ENCODE assay signal across 8 cellular contexts in genomic region chr14:105247715-105248367, GRCh38. TPM values are rescaled to one million over a fixed set of nuclear protein-coding genes. Genes with fewer than 3 reads are reported as not detected.
DNase-seq lines count a peak whose midpoint lies in the region; ATAC-seq, FAIRE-seq and TF ChIP-seq lines count a peak whose summit lies in the region.

No MANE protein-coding gene starts in this region.

- no peaks in the 10 kb centered on the region for H3K27me3 Mint-ChIP-seq in activated naive CD4-positive, alpha-beta T cell treated with anti-CD3 and anti-CD28 coated beads, Interleukin-2, amount 10 ng/mL, durations not matched to agents 7 days and 5 days
- no peaks in the 10 kb centered on the region for H3K27me3 Mint-ChIP-seq in activated naive CD8-positive, alpha-beta T cell treated with anti-CD3 and anti-CD28 coated beads, Interleukin-2, amount 10 ng/mL, durations not matched to agents 7 days and 5 days

- peaks cover 41% of the 10 kb centered on the region for H3K4me1 Mint-ChIP-seq in activated naive CD4-positive, alpha-beta T cell treated with anti-CD3 and anti-CD28 coated beads, Interleukin-2, amount 10 ng/mL, durations not matched to agents 7 days and 5 days
- H3K4me1 Mint-ChIP-seq in activated naive CD8-positive, alpha-beta T cell treated with anti-CD3 and anti-CD28 coated beads, Interleukin-2, amount 10 ng/mL, durations not matched to agents 7 days and 5 days = peaks cover 32% of the 10 kb centered on the region

- H3K9ac ChIP-seq in kidney (ENCODE audit: low read length in 2 of 2) = peak overlapping the region; percentile 65 to 82

- H3K27ac Mint-ChIP-seq in activated naive CD4-positive, alpha-beta T cell treated with anti-CD3 and anti-CD28 coated beads, Interleukin-2, amount 10 ng/mL, durations not matched to agents 7 days and 5 days = peak overlapping the region; percentile 81
- peak overlapping the region; percentile 78 for H3K27ac Mint-ChIP-seq in activated naive CD8-positive, alpha-beta T cell treated with anti-CD3 and anti-CD28 coated beads, Interleukin-2, amount 10 ng/mL, durations not matched to agents 7 days and 5 days

- H3K36me3 Mint-ChIP-seq in activated naive CD4-positive, alpha-beta T cell treated with anti-CD3 and anti-CD28 coated beads, Interleukin-2, amount 10 ng/mL, durations not matched to agents 7 days and 5 days = peaks cover 43% of the 10 kb centered on the region
- peaks cover 18% of the 10 kb centered on the region for H3K36me3 Mint-ChIP-seq in activated naive CD8-positive, alpha-beta T cell treated with anti-CD3 and anti-CD28 coated beads, Interleukin-2, amount 10 ng/mL, durations not matched to agents 7 days and 5 days

- no peak for FAIRE-seq in kidney (lab: Jason Lieb, UNC)

- peaks cover 0 to 10% of the 10 kb centered on the region in 2 donors for H3K4me1 ChIP-seq in kidney (ENCODE audit: control insufficient read depth in 1 of 2, insufficient read depth in 1 of 2, low read depth in 1 of 2, low read length in 2 of 2)

- intact Hi-C loops in kidney (cut with DNase I) = no loop called here

- no peak for DNase-seq in activated naive CD4-positive, alpha-beta T cell treated with anti-CD3 and anti-CD28 coated beads, Interleukin-2, amount 10 ng/mL, durations not matched to agents 7 days and 5 days
- DNase-seq in activated naive CD4-positive, alpha-beta T cell (lab: John Stamatoyannopoulos, UW) = no peak
- peak; percentile 42 for DNase-seq in activated naive CD8-positive, alpha-beta T cell treated with anti-CD3 and anti-CD28 coated beads, Interleukin-2, amount 10 ng/mL, durations not matched to agents 7 days and 5 days
- DNase-seq in kidney = no peak
- no peak for DNase-seq in substantia nigra (lab: John Stamatoyannopoulos, UW)
- no peak for DNase-seq in GOT3 (lab: John Stamatoyannopoulos, UW)
- no peak for DNase-seq in NCI-H1417 treated with DMSO at 0.1 percent for 48 hours (lab: John Stamatoyannopoulos, UW)
- DNase-seq in AG20443 (ENCODE audit: low spot score) = no peak

- peaks cover 6 to 19% of the 10 kb centered on the region in 2 donors for H3K36me3 ChIP-seq in kidney (ENCODE audit: control insufficient read depth in 1 of 2, insufficient read depth in 2 of 2, low read length in 2 of 2)

- ATAC-seq in activated naive CD8-positive, alpha-beta T cell treated with anti-CD3 and anti-CD28 coated beads, Interleukin-2, amount 10 ng/mL, durations not matched to agents 7 days and 5 days (ENCODE audit: low read depth) = no peak

- H3K9me3 Mint-ChIP-seq in activated naive CD4-positive, alpha-beta T cell treated with anti-CD3 and anti-CD28 coated beads, Interleukin-2, amount 10 ng/mL, durations not matched to agents 7 days and 5 days = no peaks in the 10 kb centered on the region
- no peaks in the 10 kb centered on the region for H3K9me3 Mint-ChIP-seq in activated naive CD8-positive, alpha-beta T cell treated with anti-CD3 and anti-CD28 coated beads, Interleukin-2, amount 10 ng/mL, durations not matched to agents 7 days and 5 days

- CTCF ChIA-PET in activated naive CD4-positive, alpha-beta T cell treated with anti-CD3 and anti-CD28 coated beads, Interleukin-2, amount 10 ng/mL, durations not matched to agents 7 days and 5 days (lab: Charles Lee) = interaction anchor here (0.6 to 1.5 kb wide), 3 partner anchors 23 to 158 kb away, joined by 3 to 4 read pairs (median 3); partner anchors contain the start of gene BRF1

- peak overlapping the region; percentile 79 for H3K4me3 ChIP-seq in kidney (ENCODE audit: low read length in 2 of 2)

- H3K27ac ChIP-seq in kidney (ENCODE audit: low read depth in 2 of 2, low read length in 2 of 2) = peak overlapping the region; percentile 33 to 81
- peak overlapping the region; percentile 74 for H3K27ac ChIP-seq in substantia nigra (ENCODE audit: low read depth, low read length, poor library complexity, severe bottlenecking)

- no peak for TF ChIP-seq CTCF in kidney (IDR thresholded peaks at IDR 0.05; ENCODE audit: borderline replicate concordance, extremely low read depth, insufficient read depth)

- POLR2A ChIA-PET in activated naive CD8-positive, alpha-beta T cell treated with anti-CD3 and anti-CD28 coated beads, Interleukin-2, amount 10 ng/mL, durations not matched to agents 7 days and 5 days (lab: Charles Lee) = interaction anchor here (0.8 to 3.2 kb wide), 12 partner anchors 11 to 244 kb away, joined by 3 to 16 read pairs (median 3); partner anchors contain the start of genes BRF1 and PACS2

- H3K4me3 Mint-ChIP-seq in activated naive CD4-positive, alpha-beta T cell treated with anti-CD3 and anti-CD28 coated beads, Interleukin-2, amount 10 ng/mL, durations not matched to agents 7 days and 5 days = peak overlapping the region; percentile 78
- peak overlapping the region; percentile 82 for H3K4me3 Mint-ChIP-seq in activated naive CD8-positive, alpha-beta T cell treated with anti-CD3 and anti-CD28 coated beads, Interleukin-2, amount 10 ng/mL, durations not matched to agents 7 days and 5 days

- no peaks in the 10 kb centered on the region for H3K9me3 ChIP-seq in kidney (ENCODE audit: control insufficient read depth in 1 of 2, low read length in 2 of 2)

RNA-seq across cellular contexts. Expression of gene BTBD6, which starts 0.5 kb away (rescaled TPM):
- total RNA-seq in activated naive CD8-positive, alpha-beta T cell treated with anti-CD3 and anti-CD28 coated beads, Interleukin-2, amount 10 ng/mL, durations not matched to agents 7 days and 5 days = 10 to 100 TPM; 49.6 to 51.3 TPM
- total RNA-seq in kidney = 38.9 TPM
- polyA plus RNA-seq in kidney (ENCODE audit: insufficient read depth, low read depth, low replicate concordance) = 33.3 TPM

RNA-seq across cellular contexts. Expression of gene BRF1, which starts 53.0 kb away (rescaled TPM):
- total RNA-seq in activated naive CD8-positive, alpha-beta T cell treated with anti-CD3 and anti-CD28 coated beads, Interleukin-2, amount 10 ng/mL, durations not matched to agents 7 days and 5 days = 10 to 100 TPM; 49.5 to 50.4 TPM
- total RNA-seq in kidney = 34.1 TPM
- 19.3 TPM for polyA plus RNA-seq in kidney (ENCODE audit: insufficient read depth, low read depth, low replicate concordance)
